In the genomic region with DNA sequence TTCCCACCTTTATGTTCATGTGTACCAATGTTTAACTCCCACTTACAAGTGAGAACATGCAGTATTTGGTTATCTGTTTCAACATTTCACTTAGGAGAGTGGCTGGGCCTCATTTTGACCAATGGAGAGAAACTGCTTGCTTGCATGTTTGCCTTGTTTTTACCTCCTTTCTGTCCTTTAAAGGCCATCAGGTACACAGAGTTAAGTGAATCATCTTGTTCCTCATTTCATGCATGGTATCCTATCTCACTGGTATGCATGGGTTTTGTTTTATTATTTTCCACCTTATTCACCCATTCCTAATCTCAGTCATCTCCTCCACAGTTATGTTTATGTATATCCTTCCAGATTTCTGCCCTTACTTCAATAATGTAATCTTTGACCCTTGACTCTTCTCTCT, we compare ENCODE assay signal across 8 cellular contexts.
"Had no signal": no experiment of that assay in that cellular context is flagged by ENCODE, and none has a peak within 500 bp of the region (broad histone marks: within the 10 kb centered on the region; RNA-seq: fewer than 3 reads in every experiment).

No MANE protein-coding gene starts in this region.

- ATAC-seq: GM12878 had no signal

- DNase-seq: GDM1, GF-D8 had no signal

- H3K4me3 ChIP-seq: GM12878 had no signal

- FAIRE-seq: G401.6, GM12878, GM12891, GM12892, GM18507, GM19239 had no signal
